In genomic region chr1:56409112-56409691, GRCh38 we compare ENCODE assay signal across 1 cellular context.
TF ChIP-seq lines count a peak whose summit lies in the region.

No MANE protein-coding gene starts in this region.

TF ChIP-seq in GM12878, 131 proteins besides CTCF, POLR2A, EP300 and RAD21 (continued from another document):
- TF ChIP-seq ZNF592 (IDR thresholded peaks at IDR 0.05) (no peak), NR2C2 (IDR thresholded peaks at IDR 0.05; ENCODE audit: borderline replicate concordance, control insufficient read depth, insufficient read length, low read depth) (no peak), ZNF622 (IDR thresholded peaks at IDR 0.05) (no peak)
